8 cellular contexts compared by ENCODE assay signal in genomic region chr5:168076561-168076991, GRCh38.
DNase-seq lines count a peak whose midpoint lies in the region; TF ChIP-seq lines count a peak whose summit lies in the region.

No MANE protein-coding gene starts in this region.

- intact Hi-C loops in activated CD4-positive, alpha-beta T cell treated with anti-CD3 and anti-CD28 coated beads, Interleukin-2, amount 10 ng/mL, durations not matched to agents 24 days and 14 days (cut with micrococcal nuclease): no loop called here

- no peak overlapping the region for H3K4me3 ChIP-seq in Jurkat, Clone E6-1 (ENCODE audit: low read length)

- no peak overlapping the region for H3K27ac Mint-ChIP-seq in activated CD4-positive, alpha-beta T cell treated with anti-CD3 and anti-CD28 coated beads, Interleukin-2, amount 10 ng/mL, durations not matched to agents 24 days and 14 days
- H3K27ac Mint-ChIP-seq in osteocyte (ENCODE audit: unreplicated experiment): no peak overlapping the region

- peak; percentile 70 for TF ChIP-seq CTCF in osteocyte (IDR thresholded peaks at IDR 0.05)

- peaks cover 6% of the 10 kb centered on the region for H3K4me1 Mint-ChIP-seq in activated CD4-positive, alpha-beta T cell treated with anti-CD3 and anti-CD28 coated beads, Interleukin-2, amount 10 ng/mL, durations not matched to agents 24 days and 14 days
- H3K4me1 Mint-ChIP-seq in osteocyte (ENCODE audit: unreplicated experiment): peaks cover 20% of the 10 kb centered on the region

- H3K36me3 Mint-ChIP-seq in activated CD4-positive, alpha-beta T cell treated with anti-CD3 and anti-CD28 coated beads, Interleukin-2, amount 10 ng/mL, durations not matched to agents 24 days and 14 days (ENCODE audit: low read depth): no peaks in the 10 kb centered on the region
- H3K36me3 Mint-ChIP-seq in osteocyte (ENCODE audit: unreplicated experiment): no peaks in the 10 kb centered on the region

- H3K4me3 Mint-ChIP-seq in activated CD4-positive, alpha-beta T cell treated with anti-CD3 and anti-CD28 coated beads, Interleukin-2, amount 10 ng/mL, durations not matched to agents 24 days and 14 days: no peak overlapping the region
- no peak overlapping the region for H3K4me3 Mint-ChIP-seq in osteocyte (ENCODE audit: unreplicated experiment)

- no peaks in the 10 kb centered on the region for H3K9me3 Mint-ChIP-seq in activated CD4-positive, alpha-beta T cell treated with anti-CD3 and anti-CD28 coated beads, Interleukin-2, amount 10 ng/mL, durations not matched to agents 24 days and 14 days
- H3K9me3 Mint-ChIP-seq in osteocyte (ENCODE audit: unreplicated experiment): no peaks in the 10 kb centered on the region

- DNase-seq in activated CD4-positive, alpha-beta T cell treated with anti-CD3 and anti-CD28 coated beads, Interleukin-2, amount 10 ng/mL, durations not matched to agents 24 days and 14 days: peak; percentile 59
- DNase-seq in activated CD4-positive, alpha-beta T cell treated with anti-CD3 and anti-CD28 coated beads for 4 hours: no peak
- peak; percentile 14 for DNase-seq in Jurkat, Clone E6-1 (ENCODE audit: low read depth, low spot score)
- DNase-seq in cerebellar cortex (ENCODE audit: low spot score) (peak; percentile 46), osteocyte (ENCODE audit: extremely low spot score, unreplicated experiment) (peak; percentile 88), SIG-M5 (lab: John Stamatoyannopoulos, UW) (no peak), SKM-1 treated with dmso at 0.1 percent for 144 hours (lab: John Stamatoyannopoulos, UW; ENCODE audit: unreplicated experiment) (no peak)
- no peak for DNase-seq in activated naive CD4-positive, alpha-beta T cell (lab: John Stamatoyannopoulos, UW)

- peaks cover 3% of the 10 kb centered on the region for H3K27me3 Mint-ChIP-seq in activated CD4-positive, alpha-beta T cell treated with anti-CD3 and anti-CD28 coated beads, Interleukin-2, amount 10 ng/mL, durations not matched to agents 24 days and 14 days
- peaks cover 6% of the 10 kb centered on the region for H3K27me3 Mint-ChIP-seq in osteocyte (ENCODE audit: unreplicated experiment)

Comparison
In these comparisons a context has a peak if more than half of its experiments do, and no peak if none do; other contexts are left out.
1. DNase-seq: peak in activated CD4-positive, alpha-beta T cell treated with anti-CD3 and anti-CD28 coated beads, Interleukin-2, amount 10 ng/mL, durations not matched to agents 24 days and 14 days (single experiment), Jurkat, Clone E6-1 (single experiment), cerebellar cortex (single experiment) and osteocyte (single experiment); none in activated CD4-positive, alpha-beta T cell treated with anti-CD3 and anti-CD28 coated beads for 4 hours (0 of 2), SIG-M5 (single experiment), SKM-1 treated with dmso at 0.1 percent for 144 hours (single experiment) and activated naive CD4-positive, alpha-beta T cell (0 of 4).